1 cellular context compared by ENCODE assay signal in genomic region chr10:101558671-101559595, GRCh38.
TF ChIP-seq lines count a peak whose summit lies in the region.

No MANE protein-coding gene starts in this region.

TF ChIP-seq in H1, 55 proteins besides CTCF, POLR2A, EP300 and RAD21:
- TF ChIP-seq KDM5A (IDR thresholded peaks at IDR 0.05; ENCODE audit: low read length) (no peak), SP4 (IDR thresholded peaks at IDR 0.05; ENCODE audit: low read length) (no peak), SUZ12 (IDR thresholded peaks at IDR 0.05; ENCODE audit: low read length) (no peak), E2F6 (IDR thresholded peaks at IDR 0.05) (no peak), KDM4A (IDR thresholded peaks at IDR 0.05; ENCODE audit: low read depth, low read length, severe bottlenecking) (no peak), SRF (IDR thresholded peaks at IDR 0.05; ENCODE audit: low read depth, low read length) (no peak), SAP30 (IDR thresholded peaks at IDR 0.05; ENCODE audit: insufficient read depth, insufficient replicate concordance, low read length) (no peak), BACH1 (IDR thresholded peaks at IDR 0.05; ENCODE audit: low read length) (no peak), MAX (IDR thresholded peaks at IDR 0.05) (no peak), CBX5 (IDR thresholded peaks at IDR 0.05; ENCODE audit: low read depth, low read length) (no peak), BRCA1 (IDR thresholded peaks at IDR 0.05; ENCODE audit: low read depth, low read length) (no peak), SIRT6 (IDR thresholded peaks at IDR 0.05; ENCODE audit: low read length) (no peak), TEAD4 (IDR thresholded peaks at IDR 0.05; ENCODE audit: low read depth, low read length) (no peak), CBX8 (IDR thresholded peaks at IDR 0.05; ENCODE audit: borderline replicate concordance, low read depth, low read length) (no peak), NRF1 (IDR thresholded peaks at IDR 0.05; ENCODE audit: low read depth, low read length) (no peak)
